Comparison of ENCODE assay signal across 1 cellular context in the genomic region with DNA sequence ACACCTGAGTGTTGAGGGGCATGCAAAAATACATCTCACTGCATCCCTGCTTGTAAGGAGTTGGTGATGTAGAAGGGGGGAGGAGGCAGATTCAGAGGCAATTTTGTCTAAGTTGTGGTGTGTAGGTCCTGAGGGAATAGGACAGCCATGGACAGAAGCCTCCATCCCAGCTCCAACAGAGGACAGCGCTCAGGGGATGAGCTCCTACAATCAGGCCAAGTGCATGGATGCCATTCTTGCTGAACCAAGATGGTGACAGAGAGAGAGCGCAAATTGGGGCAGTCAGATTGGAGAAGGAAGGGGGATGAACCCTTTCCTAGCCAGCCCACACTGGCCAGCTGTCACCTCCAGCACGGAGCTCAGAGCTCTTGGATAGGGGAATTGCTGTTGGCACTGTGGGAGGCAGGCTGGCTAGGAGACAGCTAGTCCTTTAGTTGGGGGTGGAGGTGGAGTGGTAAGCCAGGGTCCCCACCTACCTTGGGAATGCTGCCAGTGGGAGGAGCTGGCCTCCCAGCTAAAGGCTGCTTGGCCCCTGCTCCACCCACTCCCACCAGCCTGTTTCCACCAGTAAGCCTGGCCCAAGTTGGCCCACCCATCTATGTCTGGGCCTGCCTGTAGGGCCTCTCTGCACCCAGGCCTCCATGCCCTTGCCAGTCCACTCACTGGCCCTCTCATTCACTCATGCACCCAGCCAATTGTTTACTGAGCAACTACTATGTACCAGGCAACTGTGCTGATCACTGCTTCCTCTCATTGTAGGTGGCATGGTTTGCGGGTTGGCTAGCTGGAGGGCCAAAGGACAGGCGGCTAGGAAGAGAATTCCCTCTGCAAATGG.
TF ChIP-seq lines count a peak whose summit lies in the region.

No MANE protein-coding gene starts in this region.

TF ChIP-seq in HepG2, 621 proteins besides CTCF, POLR2A, EP300 and RAD21:
- TF ChIP-seq RXRA (CRISPR knock-in tag; IDR thresholded peaks at IDR 0.05) (no peak), KDM6A (CRISPR knock-in tag; IDR thresholded peaks at IDR 0.05; ENCODE audit: low read depth) (no peak), ZBTB20 (CRISPR knock-in tag; IDR thresholded peaks at IDR 0.05; ENCODE audit: borderline replicate concordance, low read depth) (no peak), ZNF564 (CRISPR knock-in tag; IDR thresholded peaks at IDR 0.05) (no peak), ZNF335 (CRISPR knock-in tag; IDR thresholded peaks at IDR 0.05) (no peak), KDM2A (CRISPR knock-in tag; IDR thresholded peaks at IDR 0.05; ENCODE audit: borderline replicate concordance, low read depth) (no peak), MTF1 (CRISPR knock-in tag; IDR thresholded peaks at IDR 0.05) (no peak), KLF11 (CRISPR knock-in tag; IDR thresholded peaks at IDR 0.05) (no peak), PITX1 (CRISPR knock-in tag; IDR thresholded peaks at IDR 0.05) (no peak), SNAI1 (CRISPR knock-in tag; IDR thresholded peaks at IDR 0.05; ENCODE audit: borderline replicate concordance) (0 out of 2 replicates have a peak, but pooled peaks have one; percentile 19), NFE2L2 (IDR thresholded peaks at IDR 0.05; ENCODE audit: low read length) (no peak), ZFP62 (CRISPR knock-in tag; IDR thresholded peaks at IDR 0.05) (no peak), PAF1 (CRISPR knock-in tag; IDR thresholded peaks at IDR 0.05) (no peak), ZMYM3 (CRISPR knock-in tag; IDR thresholded peaks at IDR 0.05) (peak; percentile 52; the same call in 1 of the 2 replicates)
- TF ChIP-seq, protein P1, sequence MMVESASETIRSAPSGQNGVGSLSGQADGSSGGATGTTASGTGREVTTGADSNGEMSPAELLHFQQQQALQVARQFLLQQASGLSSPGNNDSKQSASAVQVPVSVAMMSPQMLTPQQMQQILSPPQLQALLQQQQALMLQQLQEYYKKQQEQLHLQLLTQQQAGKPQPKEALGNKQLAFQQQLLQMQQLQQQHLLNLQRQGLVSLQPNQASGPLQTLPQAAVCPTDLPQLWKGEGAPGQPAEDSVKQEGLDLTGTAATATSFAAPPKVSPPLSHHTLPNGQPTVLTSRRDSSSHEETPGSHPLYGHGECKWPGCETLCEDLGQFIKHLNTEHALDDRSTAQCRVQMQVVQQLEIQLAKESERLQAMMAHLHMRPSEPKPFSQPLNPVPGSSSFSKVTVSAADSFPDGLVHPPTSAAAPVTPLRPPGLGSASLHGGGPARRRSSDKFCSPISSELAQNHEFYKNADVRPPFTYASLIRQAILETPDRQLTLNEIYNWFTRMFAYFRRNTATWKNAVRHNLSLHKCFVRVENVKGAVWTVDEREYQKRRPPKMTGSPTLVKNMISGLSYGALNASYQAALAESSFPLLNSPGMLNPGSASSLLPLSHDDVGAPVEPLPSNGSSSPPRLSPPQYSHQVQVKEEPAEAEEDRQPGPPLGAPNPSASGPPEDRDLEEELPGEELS (CRISPR knock-in tag; IDR thresholded peaks at IDR 0.05): no peak
- TF ChIP-seq, protein P2, sequence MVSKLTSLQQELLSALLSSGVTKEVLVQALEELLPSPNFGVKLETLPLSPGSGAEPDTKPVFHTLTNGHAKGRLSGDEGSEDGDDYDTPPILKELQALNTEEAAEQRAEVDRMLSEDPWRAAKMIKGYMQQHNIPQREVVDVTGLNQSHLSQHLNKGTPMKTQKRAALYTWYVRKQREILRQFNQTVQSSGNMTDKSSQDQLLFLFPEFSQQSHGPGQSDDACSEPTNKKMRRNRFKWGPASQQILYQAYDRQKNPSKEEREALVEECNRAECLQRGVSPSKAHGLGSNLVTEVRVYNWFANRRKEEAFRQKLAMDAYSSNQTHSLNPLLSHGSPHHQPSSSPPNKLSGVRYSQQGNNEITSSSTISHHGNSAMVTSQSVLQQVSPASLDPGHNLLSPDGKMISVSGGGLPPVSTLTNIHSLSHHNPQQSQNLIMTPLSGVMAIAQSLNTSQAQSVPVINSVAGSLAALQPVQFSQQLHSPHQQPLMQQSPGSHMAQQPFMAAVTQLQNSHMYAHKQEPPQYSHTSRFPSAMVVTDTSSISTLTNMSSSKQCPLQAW (CRISPR knock-in tag; IDR thresholded peaks at IDR 0.05): 0 out of 2 replicates have a peak, but pooled peaks have one; percentile 17
